Comparison of ENCODE assay signal across 22 cellular contexts in the genomic region with DNA sequence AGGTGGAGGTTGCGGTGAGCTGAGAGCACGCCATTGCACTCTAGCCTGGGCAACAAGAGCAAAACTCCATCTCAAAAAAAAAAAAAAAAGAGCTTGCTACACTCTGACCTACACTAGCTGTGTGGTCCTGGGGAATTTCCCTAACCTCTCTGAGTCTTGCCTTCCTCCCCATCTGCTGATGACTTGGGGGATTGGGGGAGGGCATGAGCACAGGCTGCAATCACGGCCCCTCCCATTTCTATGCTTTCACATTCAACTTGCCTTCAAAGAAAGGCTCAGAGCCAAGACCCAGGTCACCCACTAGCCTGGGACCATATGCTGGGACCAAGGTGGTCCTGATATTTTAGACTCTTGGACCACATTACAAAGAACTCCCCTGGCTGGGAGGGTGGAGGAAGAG. TPM values are rescaled to one million over a fixed set of nuclear protein-coding genes. Genes with fewer than 3 reads are reported as not detected.
DNase-seq lines count a peak whose midpoint lies in the region; ATAC-seq and FAIRE-seq lines count a peak whose summit lies in the region.
"Had no signal": no experiment of that assay in that cellular context is flagged by ENCODE, and none has a peak within 500 bp of the region (broad histone marks: within the 10 kb centered on the region; RNA-seq: fewer than 3 reads in every experiment).

No MANE protein-coding gene starts in this region.

- peaks cover 20% of the 10 kb centered on the region for H3K36me3 Mint-ChIP-seq in activated CD4-positive, alpha-beta T cell treated with anti-CD3 and anti-CD28 coated beads for 36 hours (ENCODE audit: low read depth)
- H3K36me3 Mint-ChIP-seq in activated CD8-positive, alpha-beta T cell treated with anti-CD3 and anti-CD28 coated beads, Interleukin-2, amount 10 ng/mL, durations not matched to agents 7 days and 5 days (ENCODE audit: low read depth): peaks cover 13% of the 10 kb centered on the region
- no peaks in the 10 kb centered on the region for H3K36me3 Mint-ChIP-seq in natural killer cell treated with Interleukin-12 subunit alpha and Interleukin-12 subunit beta and Interleukin-15 and Interleukin-18, amount 100 ng/mL, for 72 hours

- peak; percentile 44 for DNase-seq in activated CD4-positive, alpha-beta T cell treated with anti-CD3 and anti-CD28 coated beads for 36 hours
- DNase-seq in activated CD4-positive, alpha-beta T cell treated with anti-CD3 and anti-CD28 coated beads for 1 hour: no peak
- DNase-seq in GM18507 (ENCODE audit: extremely low spot score, insufficient read length, low read depth): peak; percentile 15
- peak; percentile 28 for DNase-seq in activated CD8-positive, alpha-beta T cell treated with anti-CD3 and anti-CD28 coated beads, Interleukin-2, amount 10 ng/mL, durations not matched to agents 7 days and 5 days
- DNase-seq in natural killer cell treated with Interleukin-12 subunit alpha and Interleukin-12 subunit beta and Interleukin-15 and Interleukin-18, amount 100 ng/mL, for 72 hours (ENCODE audit: low spot score): peak; percentile 73
- DNase-seq in NCI-H146 (lab: John Stamatoyannopoulos, UW): no peak
- DNase-seq in HT-29 (ENCODE audit: low spot score): no peak
- DNase-seq in DMS153 treated with DMSO at 0.1 percent for 48 hours (lab: John Stamatoyannopoulos, UW; ENCODE audit: unreplicated experiment): no peak
- DNase-seq: activated CD4-positive, alpha-beta T cell treated with anti-CD3 and anti-CD28 coated beads, Interleukin-2, amount 50 U/mL, for 4 hours; activated naive CD4-positive, alpha-beta T cell treated with anti-CD3 and anti-CD28 coated beads, Interleukin-2, amount 50 U/mL, for 16 hours; DMS79; dorsolateral prefrontal cortex; GM23248; immature natural killer cell; KG1; naive thymus-derived CD4-positive, alpha-beta T cell; NCI-H1105; NCI-H2171; Right ventricle myocardium superior; spleen had no signal

- FAIRE-seq in GM18507 (lab: Jason Lieb, UNC): no peak
- FAIRE-seq: A549 had no signal

- POLR2A ChIA-PET in activated CD4-positive, alpha-beta T cell treated with anti-CD3 and anti-CD28 coated beads for 36 hours (lab: Charles Lee): interaction anchor here (0.6 kb wide), 1 partner anchor 113 kb away, joined by 4 read pairs; no protein-coding TSS in a partner anchor
- POLR2A ChIA-PET in activated CD8-positive, alpha-beta T cell treated with anti-CD3 and anti-CD28 coated beads, Interleukin-2, amount 10 ng/mL, durations not matched to agents 7 days and 5 days (lab: Charles Lee): no interaction called here

- H3K4me3 Mint-ChIP-seq in activated CD4-positive, alpha-beta T cell treated with anti-CD3 and anti-CD28 coated beads for 36 hours: no peak overlapping the region
- no peak overlapping the region for H3K4me3 Mint-ChIP-seq in activated CD8-positive, alpha-beta T cell treated with anti-CD3 and anti-CD28 coated beads, Interleukin-2, amount 10 ng/mL, durations not matched to agents 7 days and 5 days
- H3K4me3 Mint-ChIP-seq in natural killer cell treated with Interleukin-12 subunit alpha and Interleukin-12 subunit beta and Interleukin-15 and Interleukin-18, amount 100 ng/mL, for 72 hours: no peak overlapping the region
- H3K4me3 Mint-ChIP-seq: immature natural killer cell; naive thymus-derived CD4-positive, alpha-beta T cell had no signal

- peak; percentile 88 for ATAC-seq in activated CD4-positive, alpha-beta T cell treated with anti-CD3 and anti-CD28 coated beads for 36 hours
- ATAC-seq in activated CD8-positive, alpha-beta T cell treated with anti-CD3 and anti-CD28 coated beads, Interleukin-2, amount 10 ng/mL, durations not matched to agents 7 days and 5 days: peak; percentile 64
- peak; percentile 95 to 97 for ATAC-seq in natural killer cell treated with Interleukin-12 subunit alpha and Interleukin-12 subunit beta and Interleukin-15 and Interleukin-18, amount 100 ng/mL, for 72 hours
- ATAC-seq: A549; esophagus mucosa; naive thymus-derived CD4-positive, alpha-beta T cell had no signal

- H3K27ac Mint-ChIP-seq in activated CD4-positive, alpha-beta T cell treated with anti-CD3 and anti-CD28 coated beads for 36 hours: no peak overlapping the region
- H3K27ac Mint-ChIP-seq in activated CD8-positive, alpha-beta T cell treated with anti-CD3 and anti-CD28 coated beads, Interleukin-2, amount 10 ng/mL, durations not matched to agents 7 days and 5 days: peak overlapping the region; percentile 63
- H3K27ac Mint-ChIP-seq in natural killer cell treated with Interleukin-12 subunit alpha and Interleukin-12 subunit beta and Interleukin-15 and Interleukin-18, amount 100 ng/mL, for 72 hours: peak overlapping the region; percentile 58 to 83

- H3K4me1 Mint-ChIP-seq in activated CD4-positive, alpha-beta T cell treated with anti-CD3 and anti-CD28 coated beads for 36 hours: no peaks in the 10 kb centered on the region
- peaks cover 10% of the 10 kb centered on the region for H3K4me1 Mint-ChIP-seq in activated CD8-positive, alpha-beta T cell treated with anti-CD3 and anti-CD28 coated beads, Interleukin-2, amount 10 ng/mL, durations not matched to agents 7 days and 5 days (ENCODE audit: low read depth)
- peaks cover 0 to 5% of the 10 kb centered on the region in 2 donors for H3K4me1 Mint-ChIP-seq in natural killer cell treated with Interleukin-12 subunit alpha and Interleukin-12 subunit beta and Interleukin-15 and Interleukin-18, amount 100 ng/mL, for 72 hours (ENCODE audit: low read depth in 2 of 2)
- H3K4me1 Mint-ChIP-seq: immature natural killer cell had no signal

- no peaks in the 10 kb centered on the region for H3K9me3 Mint-ChIP-seq in activated CD4-positive, alpha-beta T cell treated with anti-CD3 and anti-CD28 coated beads for 36 hours (ENCODE audit: low read depth)
- no peaks in the 10 kb centered on the region for H3K9me3 Mint-ChIP-seq in activated CD8-positive, alpha-beta T cell treated with anti-CD3 and anti-CD28 coated beads, Interleukin-2, amount 10 ng/mL, durations not matched to agents 7 days and 5 days (ENCODE audit: insufficient read depth)
- H3K9me3 Mint-ChIP-seq in natural killer cell treated with Interleukin-12 subunit alpha and Interleukin-12 subunit beta and Interleukin-15 and Interleukin-18, amount 100 ng/mL, for 72 hours: no peaks in the 10 kb centered on the region
- H3K9me3 Mint-ChIP-seq: immature natural killer cell; naive thymus-derived CD4-positive, alpha-beta T cell had no signal

- CTCF ChIA-PET in activated CD4-positive, alpha-beta T cell treated with anti-CD3 and anti-CD28 coated beads for 36 hours (lab: Charles Lee): interaction anchor here (0.6 kb wide), 1 partner anchor 392 kb away, joined by 3 read pairs; no protein-coding TSS in a partner anchor
- CTCF ChIA-PET in activated CD8-positive, alpha-beta T cell treated with anti-CD3 and anti-CD28 coated beads, Interleukin-2, amount 10 ng/mL, durations not matched to agents 7 days and 5 days (lab: Charles Lee): no interaction called here

- intact Hi-C loops in activated CD4-positive, alpha-beta T cell treated with anti-CD3 and anti-CD28 coated beads for 36 hours (cut with DNase I, micrococcal nuclease): no loop called here

- H3K27me3 Mint-ChIP-seq in activated CD4-positive, alpha-beta T cell treated with anti-CD3 and anti-CD28 coated beads for 36 hours: no peaks in the 10 kb centered on the region
- no peaks in the 10 kb centered on the region for H3K27me3 Mint-ChIP-seq in activated CD8-positive, alpha-beta T cell treated with anti-CD3 and anti-CD28 coated beads, Interleukin-2, amount 10 ng/mL, durations not matched to agents 7 days and 5 days (ENCODE audit: low read depth)
- no peaks in the 10 kb centered on the region for H3K27me3 Mint-ChIP-seq in natural killer cell treated with Interleukin-12 subunit alpha and Interleukin-12 subunit beta and Interleukin-15 and Interleukin-18, amount 100 ng/mL, for 72 hours
- H3K27me3 Mint-ChIP-seq: naive thymus-derived CD4-positive, alpha-beta T cell had no signal

RNA-seq across cellular contexts. Expression of a gene that starts 39.8 kb away (rescaled TPM):
- total RNA-seq in activated CD4-positive, alpha-beta T cell treated with anti-CD3 and anti-CD28 coated beads for 36 hours: 1 to 10 TPM; 1.7 to 2.2 TPM
- 1 to 10 TPM; 2.9 to 3.0 TPM for total RNA-seq in activated CD8-positive, alpha-beta T cell treated with anti-CD3 and anti-CD28 coated beads, Interleukin-2, amount 10 ng/mL, durations not matched to agents 7 days and 5 days
- 1 to 10 TPM; 3.8 to 4.3 TPM for total RNA-seq in natural killer cell treated with Interleukin-12 subunit alpha and Interleukin-12 subunit beta and Interleukin-15 and Interleukin-18, amount 100 ng/mL, for 72 hours
- 10.7 and 16.7 TPM in 2 replicates for total RNA-seq in HT-29 (2014; rRNA removed; shearing (Covaris generic))

RNA-seq across cellular contexts. Expression of a gene that starts 40.7 kb away (rescaled TPM):
- 10 to 100 TPM; 41.7 to 43.4 TPM for total RNA-seq in activated CD4-positive, alpha-beta T cell treated with anti-CD3 and anti-CD28 coated beads for 36 hours
- total RNA-seq in activated CD8-positive, alpha-beta T cell treated with anti-CD3 and anti-CD28 coated beads, Interleukin-2, amount 10 ng/mL, durations not matched to agents 7 days and 5 days: 10 to 100 TPM; 48.4 to 50.8 TPM
- 10 to 100 TPM; 51.2 to 68.9 TPM for total RNA-seq in natural killer cell treated with Interleukin-12 subunit alpha and Interleukin-12 subunit beta and Interleukin-15 and Interleukin-18, amount 100 ng/mL, for 72 hours
- 35.6 and 40.9 TPM in 2 replicates for total RNA-seq in HT-29 (2014; rRNA removed; shearing (Covaris generic))

RNA-seq across cellular contexts. Expression of a gene that starts 56.0 kb away (rescaled TPM):
- 100 to 1,000 TPM; 140 to 157 TPM for total RNA-seq in activated CD4-positive, alpha-beta T cell treated with anti-CD3 and anti-CD28 coated beads for 36 hours
- total RNA-seq in activated CD8-positive, alpha-beta T cell treated with anti-CD3 and anti-CD28 coated beads, Interleukin-2, amount 10 ng/mL, durations not matched to agents 7 days and 5 days: 100 to 1,000 TPM; 123 to 125 TPM
- 100 to 1,000 TPM; 101 to 216 TPM for total RNA-seq in natural killer cell treated with Interleukin-12 subunit alpha and Interleukin-12 subunit beta and Interleukin-15 and Interleukin-18, amount 100 ng/mL, for 72 hours
- 80.2 and 81.2 TPM in 2 replicates for total RNA-seq in HT-29 (2014; rRNA removed; shearing (Covaris generic))

Comparison
In these comparisons a context has a peak if more than half of its experiments do, and no peak if none do; other contexts are left out.
1. DNase-seq: peak in activated CD4-positive, alpha-beta T cell treated with anti-CD3 and anti-CD28 coated beads for 36 hours (single experiment), GM18507 (single experiment), activated CD8-positive, alpha-beta T cell treated with anti-CD3 and anti-CD28 coated beads, Interleukin-2, amount 10 ng/mL, durations not matched to agents 7 days and 5 days (single experiment) and natural killer cell treated with Interleukin-12 subunit alpha and Interleukin-12 subunit beta and Interleukin-15 and Interleukin-18, amount 100 ng/mL, for 72 hours (single experiment); none in activated CD4-positive, alpha-beta T cell treated with anti-CD3 and anti-CD28 coated beads for 1 hour (single experiment), NCI-H146 (single experiment), HT-29 (single experiment) and DMS153 treated with DMSO at 0.1 percent for 48 hours (single experiment).
2. Peak in every context shown above with its lines, with median percentiles within 50 percentile points of each other: ATAC-seq.